15 cellular contexts compared by ENCODE assay signal in genomic region chr21:45548711-45549491, GRCh38. TPM values are rescaled to one million over a fixed set of nuclear protein-coding genes. Genes with fewer than 3 reads are reported as not detected.
A peak's percentile ranks its signal among the peaks of the same experiment; 100 is the strongest.
DNase-seq lines count a peak whose midpoint lies in the region; ATAC-seq, FAIRE-seq and TF ChIP-seq lines count a peak whose summit lies in the region.
"Had no signal": no experiment of that assay in that cellular context is flagged by ENCODE, and none has a peak within 500 bp of the region (broad histone marks: within the 10 kb centered on the region; RNA-seq: fewer than 3 reads in every experiment).

No MANE protein-coding gene starts in this region.

- H2BK120ac ChIP-seq in neuronal stem cell (ENCODE audit: low read depth, low read length) = no peak overlapping the region

- TF ChIP-seq POLR2A in GM12891 (IDR thresholded peaks at IDR 0.05; ENCODE audit: low read depth, low read length) (no peak), gastroesophageal sphincter (IDR thresholded peaks at IDR 0.05) (no peak)

- H3K27ac ChIP-seq in neuronal stem cell (replicated peaks; ENCODE audit: low read length) (no peak overlapping the region), gastroesophageal sphincter (no peak overlapping the region)
- H3K27ac ChIP-seq: brain microvascular endothelial cell, foreskin keratinocyte had no signal

- peak; percentile 48 for FAIRE-seq in GM12891 (lab: Jason Lieb, UNC)

- no peaks in the 10 kb centered on the region for H3K9me3 ChIP-seq in neuronal stem cell (replicated peaks in 1 of 2; ENCODE audit: control insufficient read depth in 2 of 2, insufficient read depth in 1 of 2, low read depth in 1 of 2, low read length in 2 of 2)
- H3K9me3 ChIP-seq in gastroesophageal sphincter = no peaks in the 10 kb centered on the region

- H2AK5ac ChIP-seq in neuronal stem cell (ENCODE audit: low read depth, low read length) = peak overlapping the region; percentile 8

- no peak for TF ChIP-seq CTCF in CD14-positive monocyte (IDR thresholded peaks at IDR 0.05)
- no peak for TF ChIP-seq CTCF in gastroesophageal sphincter (IDR thresholded peaks at IDR 0.05)

- intact Hi-C loops in CD14-positive monocyte (cut with micrococcal nuclease) = loop anchor here (5.0 to 10.0 kb wide), 2 partner anchors 72 to 254 kb away; no protein-coding TSS in a partner anchor

- no peak overlapping the region for H3K18ac ChIP-seq in neuronal stem cell (ENCODE audit: low read length)

- H3K4me3 ChIP-seq in neuronal stem cell (ENCODE audit: low read length in 2 of 2) (no peak overlapping the region), gastroesophageal sphincter (no peak overlapping the region)

- H3K27me3 ChIP-seq in neuronal stem cell (ENCODE audit: control insufficient read depth in 3 of 3, insufficient read depth in 3 of 3, low read depth in 1 of 3, low read length in 3 of 3) (peaks cover 0 to 9% (median 0%) of the 10 kb centered on the region in 3 experiments), gastroesophageal sphincter (peaks cover 10% of the 10 kb centered on the region)
- H3K27me3 ChIP-seq: brain microvascular endothelial cell had no signal

- peaks cover 39% of the 10 kb centered on the region for H3K4me1 Mint-ChIP-seq in CD14-positive monocyte
- H3K4me1 Mint-ChIP-seq in central memory CD8-positive, alpha-beta T cell = peaks cover 28% of the 10 kb centered on the region

- no peaks in the 10 kb centered on the region for H3K9me3 Mint-ChIP-seq in CD14-positive monocyte
- no peaks in the 10 kb centered on the region for H3K9me3 Mint-ChIP-seq in central memory CD8-positive, alpha-beta T cell
- H3K9me3 Mint-ChIP-seq: immature natural killer cell had no signal

- peak overlapping the region; percentile 20 to 93 (median 89) for H3K27ac Mint-ChIP-seq in CD14-positive monocyte
- H3K27ac Mint-ChIP-seq in central memory CD8-positive, alpha-beta T cell (ENCODE audit: low read depth) = no peak overlapping the region
- H3K27ac Mint-ChIP-seq: immature natural killer cell had no signal

- H2BK15ac ChIP-seq in neuronal stem cell (ENCODE audit: low read length) = peak overlapping the region; percentile 38

- no peak overlapping the region for H3K23ac ChIP-seq in neuronal stem cell (ENCODE audit: low read depth, low read length, poor library complexity)

- no peak overlapping the region for H4K91ac ChIP-seq in neuronal stem cell (ENCODE audit: low read depth, low read length, poor library complexity)

- H3K79me1 ChIP-seq in neuronal stem cell (ENCODE audit: low read depth, low read length) = peaks cover 2% of the 10 kb centered on the region

- no peaks in the 10 kb centered on the region for H3K36me3 Mint-ChIP-seq in CD14-positive monocyte
- peaks cover 1% of the 10 kb centered on the region for H3K36me3 Mint-ChIP-seq in central memory CD8-positive, alpha-beta T cell (ENCODE audit: insufficient read depth)
- H3K36me3 Mint-ChIP-seq: immature natural killer cell had no signal

- H3K9ac ChIP-seq in neuronal stem cell (ENCODE audit: low read depth, low read length, poor library complexity) = no peak overlapping the region

- ATAC-seq in central memory CD8-positive, alpha-beta T cell (replicated peaks; ENCODE audit: extremely low read depth, poor library complexity, severe bottlenecking) = no peak
- ATAC-seq in gastroesophageal sphincter = no peak
- ATAC-seq: foreskin keratinocyte, right cardiac atrium had no signal

- peaks cover 0 to 3% (median 0%) of the 10 kb centered on the region in 3 donors for H3K27me3 Mint-ChIP-seq in CD14-positive monocyte (ENCODE audit: low read depth in 3 of 3)
- H3K27me3 Mint-ChIP-seq in central memory CD8-positive, alpha-beta T cell = no peaks in the 10 kb centered on the region

- no peak overlapping the region for H3K14ac ChIP-seq in neuronal stem cell (ENCODE audit: low read length)

- H3K36me3 ChIP-seq in neuronal stem cell (replicated peaks in 1 of 2; ENCODE audit: control insufficient read depth in 2 of 2, insufficient read depth in 2 of 2, low read length in 2 of 2) = peaks cover 0 to 2% of the 10 kb centered on the region in 2 donors
- H3K36me3 ChIP-seq in gastroesophageal sphincter = no peaks in the 10 kb centered on the region
- H3K36me3 ChIP-seq: brain microvascular endothelial cell had no signal

- no peak overlapping the region for H2BK12ac ChIP-seq in neuronal stem cell (ENCODE audit: low read length)

- no peak overlapping the region for H2AFZ ChIP-seq in neuronal stem cell (ENCODE audit: low read length)

- TF ChIP-seq EP300 in gastroesophageal sphincter (IDR thresholded peaks at IDR 0.05) = no peak

- H3K4me1 ChIP-seq in neuronal stem cell (ENCODE audit: control insufficient read depth in 2 of 2, insufficient read depth in 1 of 2, low read depth in 1 of 2, low read length in 2 of 2) (peaks cover 5 to 12% of the 10 kb centered on the region in 2 donors), gastroesophageal sphincter (no peaks in the 10 kb centered on the region)
- H3K4me1 ChIP-seq: foreskin keratinocyte had no signal

- DNase-seq in CD14-positive monocyte (ENCODE audit: low spot score) (no peak), GM12891 (ENCODE audit: insufficient read length, low spot score) (no peak), neuronal stem cell (ENCODE audit: low spot score) (no peak), CD1c-positive myeloid dendritic cell (ENCODE audit: extremely low spot score) (no peak), NCI-H1694 (lab: John Stamatoyannopoulos, UW) (no peak)
- no peak for DNase-seq in central memory CD8-positive, alpha-beta T cell (ENCODE audit: low spot score in 2 of 2)
- DNase-seq: brain microvascular endothelial cell, foreskin keratinocyte, GOT3, immature natural killer cell, NCI-H187 treated with DMSO at 0.1 percent for 48 hours, NCI-H774, SIG-M5 had no signal

- H3K4me3 Mint-ChIP-seq in CD14-positive monocyte = peak overlapping the region in 1 of 2 donors; percentile 16
- peak overlapping the region; percentile 44 for H3K4me3 Mint-ChIP-seq in central memory CD8-positive, alpha-beta T cell
- H3K4me3 Mint-ChIP-seq: immature natural killer cell had no signal

- no CpG with 5 or more reads among the region's 9 CpGs for WGBS in neuronal stem cell (ENCODE audit: extremely low coverage in 2 of 2, insufficient read length in 2 of 2, insufficient replicate concordance in 1 of 2), 2 donors
- WGBS in gastroesophageal sphincter (ENCODE audit: low coverage in 1 of 2), 2 donors = 69 to 78% methylated on average over 5 to 8 of the region's 9 CpGs

- no peak overlapping the region for H3K4me2 ChIP-seq in neuronal stem cell (ENCODE audit: insufficient read depth, low read length, poor library complexity, severe bottlenecking)

- no peak overlapping the region for H4K8ac ChIP-seq in neuronal stem cell (ENCODE audit: low read depth, low read length)

- H3K4ac ChIP-seq in neuronal stem cell (ENCODE audit: low read length) = no peak overlapping the region

- no peak overlapping the region for H2BK5ac ChIP-seq in neuronal stem cell (ENCODE audit: low read length)

TF ChIP-seq in GM12891, 5 proteins besides CTCF, POLR2A, EP300 and RAD21:
- TF ChIP-seq POU2F2 (IDR thresholded peaks at IDR 0.05; ENCODE audit: low read depth, low read length) = no peak
- no peak for TF ChIP-seq TAF1 (IDR thresholded peaks at IDR 0.05; ENCODE audit: low read depth, low read length)
- TF ChIP-seq PAX5 (IDR thresholded peaks at IDR 0.05; ENCODE audit: insufficient read depth, low read length, severe bottlenecking) = no peak
- TF ChIP-seq POLR2AphosphoS5 (IDR thresholded peaks at IDR 0.05; ENCODE audit: low read depth, low read length) = no peak
- no peak for TF ChIP-seq SPI1 (IDR thresholded peaks at IDR 0.05; ENCODE audit: low read depth, low read length)

RNA-seq across cellular contexts. Expression of gene SLC19A1, which starts 6.7 kb away (rescaled TPM):
- 10 to 100 TPM; 39.9 to 53.0 TPM for polyA plus RNA-seq in CD14-positive monocyte
- polyA plus RNA-seq in GM12891 (2012; ENCODE audit: low read depth, missing spikeins) = 8.4 TPM
- 16.6 TPM for polyA plus RNA-seq in neuronal stem cell (2013, experiment 1 of 2)
- polyA plus RNA-seq in neuronal stem cell (2013, experiment 2 of 2) = 16.2 TPM
- total RNA-seq in gastroesophageal sphincter = 1 to 10 TPM; 1.5 to 8.6 (median 5.3) TPM
